1 cellular context compared by ENCODE assay signal in genomic region chr22:41998361-41999261, GRCh38.
TF ChIP-seq lines count a peak whose summit lies in the region.

WBP2NL (plus strand) TSS chr22:41998788; CDS start chr22:41998819, 31 bp downstream.

TF ChIP-seq in GM12878, 131 proteins besides CTCF, POLR2A, EP300 and RAD21 (continued from another document and continues in another):
- TF ChIP-seq ZNF687 (IDR thresholded peaks at IDR 0.05) (0 out of 2 replicates have a peak, but pooled peaks have one; percentile 42), NBN (IDR thresholded peaks at IDR 0.05) (peak; percentile 36; the same call in 1 of the 2 replicates), LARP7 (IDR thresholded peaks at IDR 0.05) (no peak), SREBF2 (IDR thresholded peaks at IDR 0.05; ENCODE audit: low read length) (no peak), SIX5 (IDR thresholded peaks at IDR 0.05; ENCODE audit: low read depth, low read length, severe bottlenecking) (no peak), MAX (IDR thresholded peaks at IDR 0.05; ENCODE audit: low read depth, low read length) (peak; percentile 61; the same call in 1 of the 2 replicates), BACH1 (IDR thresholded peaks at IDR 0.05; ENCODE audit: borderline replicate concordance) (no peak), MTA3 (IDR thresholded peaks at IDR 0.05; ENCODE audit: borderline replicate concordance, low read length) (no peak), ELK1 (IDR thresholded peaks at IDR 0.05; ENCODE audit: low read depth, low read length) (no peak), CHD1 (IDR thresholded peaks at IDR 0.05; ENCODE audit: low read depth, low read length) (no peak), RBBP5 (conservative IDR thresholded peaks at IDR 0.05) (no peak), KAT2A (conservative IDR thresholded peaks at IDR 0.05; ENCODE audit: control insufficient read depth, low read depth, low read length) (no peak), SMAD1 (IDR thresholded peaks at IDR 0.05; ENCODE audit: low read depth, partially characterized antibody) (no peak), IKZF1 (conservative IDR thresholded peaks at IDR 0.05) (no peak), NR2C1 (IDR thresholded peaks at IDR 0.05) (no peak), SKIL (IDR thresholded peaks at IDR 0.05; ENCODE audit: low read depth, poor library complexity, severe bottlenecking) (no peak), SP1 (IDR thresholded peaks at IDR 0.05; ENCODE audit: low read depth, low read length) (peak; percentile 42), USF1 (IDR thresholded peaks at IDR 0.05; ENCODE audit: borderline replicate concordance, extremely low read length, insufficient read depth, low read depth, low read length) (peak; percentile 94), MEF2B (IDR thresholded peaks at IDR 0.05; ENCODE audit: partially characterized antibody, poor library complexity, severe bottlenecking) (peak; percentile 12), RUNX3 (IDR thresholded peaks at IDR 0.05; ENCODE audit: low read length) (no peak), IRF4 (IDR thresholded peaks at IDR 0.05; ENCODE audit: low read depth, low read length) (no peak), DPF2 (IDR thresholded peaks at IDR 0.05) (no peak), SREBF1 (IDR thresholded peaks at IDR 0.05; ENCODE audit: low read length) (no peak), RELB (IDR thresholded peaks at IDR 0.05; ENCODE audit: low read depth) (0 out of 2 replicates have a peak, but pooled peaks have one; percentile 40), MYB (IDR thresholded peaks at IDR 0.05; ENCODE audit: borderline replicate concordance, low read depth, low read length) (no peak), TARDBP (IDR thresholded peaks at IDR 0.05; ENCODE audit: borderline replicate concordance) (peak; percentile 13; the same call in 1 of the 2 replicates), BCL11A (IDR thresholded peaks at IDR 0.05; ENCODE audit: low read depth, low read length) (no peak), YBX1 (IDR thresholded peaks at IDR 0.05) (no peak), NR2F1 (conservative IDR thresholded peaks at IDR 0.05) (0 out of 2 replicates have a peak, but pooled peaks have one; percentile 34), ZNF24 (IDR thresholded peaks at IDR 0.05) (no peak), CBX3 (IDR thresholded peaks at IDR 0.05; ENCODE audit: borderline replicate concordance, low read depth) (no peak), ZBED1 (IDR thresholded peaks at IDR 0.05; ENCODE audit: borderline replicate concordance) (no peak), IRF3 (IDR thresholded peaks at IDR 0.05) (no peak), KLF5 (IDR thresholded peaks at IDR 0.05; ENCODE audit: partially characterized antibody) (no peak), STAT3 (IDR thresholded peaks at IDR 0.05; ENCODE audit: low read depth, low read length) (no peak), SUZ12 (IDR thresholded peaks at IDR 0.05; ENCODE audit: unreplicated experiment) (no peak), CEBPZ (IDR thresholded peaks at IDR 0.05; ENCODE audit: low read depth, low read length) (no peak), CHD4 (IDR thresholded peaks at IDR 0.05) (no peak), CUX1 (IDR thresholded peaks at IDR 0.05; ENCODE audit: insufficient replicate concordance, low read depth, low read length) (no peak), EED (IDR thresholded peaks at IDR 0.05; ENCODE audit: low read depth) (no peak), RFX5 (IDR thresholded peaks at IDR 0.05; ENCODE audit: low read depth, low read length) (no peak), FOXM1 (IDR thresholded peaks at IDR 0.05; ENCODE audit: low read depth, low read length) (no peak)
